In genomic region chr18:48545690-48546365, GRCh38 we compare ENCODE assay signal across 9 cellular contexts. TPM values are rescaled to one million over a fixed set of nuclear protein-coding genes. Genes with fewer than 3 reads are reported as not detected.
DNase-seq lines count a peak whose midpoint lies in the region; ATAC-seq and TF ChIP-seq lines count a peak whose summit lies in the region.
"Had no signal": no experiment of that assay in that cellular context is flagged by ENCODE, and none has a peak within 500 bp of the region (broad histone marks: within the 10 kb centered on the region; RNA-seq: fewer than 3 reads in every experiment).

No MANE protein-coding gene starts in this region.

- H3K27ac ChIP-seq in A673 (ENCODE audit: low read depth, low read length, poor library complexity, severe bottlenecking) (peak overlapping the region; percentile 65), mammary epithelial cell (ENCODE audit: insufficient read depth, low read depth, low read length) (peak overlapping the region; percentile 83), testis (no peak overlapping the region)

- dilution Hi-C loops in mammary epithelial cell (cut with HindIII; ENCODE audit: low sequenced_read_pairs) = no loop called here

- intact Hi-C loops in A673 (cut with micrococcal nuclease; ENCODE audit: unreplicated experiment) = no loop called here
- intact Hi-C loops in mammary epithelial cell (cut with micrococcal nuclease) = loop anchor here (5.0 kb wide), 1 partner anchor 391 kb away; no protein-coding TSS in a partner anchor
- intact Hi-C loops in testis (cut with DNase I; ENCODE audit: low total_unique reads) = no loop called here

- peaks cover 36% of the 10 kb centered on the region for H3K4me1 ChIP-seq in A673 (ENCODE audit: insufficient read depth, low read length, poor library complexity, severe bottlenecking)
- H3K4me1 ChIP-seq in mammary epithelial cell (ENCODE audit: insufficient read depth, low read length) = peaks cover 76% of the 10 kb centered on the region
- H3K4me1 ChIP-seq in testis = peaks cover 29% of the 10 kb centered on the region

- H3K4me2 ChIP-seq in mammary epithelial cell (ENCODE audit: insufficient read depth, low read depth, low read length) = peak overlapping the region; percentile 46

- no peak for TF ChIP-seq POLR2A in testis (IDR thresholded peaks at IDR 0.05)

- peak overlapping the region; percentile 64 for H3K9ac ChIP-seq in mammary epithelial cell (ENCODE audit: insufficient read depth, low read length)

- ATAC-seq in HG02885 (IDR thresholded peaks at IDR 0.05; ENCODE audit: poor library complexity, unreplicated experiment) (no peak), HG02870 (IDR thresholded peaks at IDR 0.05; ENCODE audit: unreplicated experiment) (no peak)
- ATAC-seq in activated T-cell treated with anti-CD3 and anti-CD28 coated beads, Interleukin-2, amount 50 U/mL, for 72 hours (replicated peaks in 1 of 2) = no peak

- CTCF ChIA-PET in A673 (lab: Charles Lee) (no interaction called here), mammary epithelial cell (lab: Charles Lee; ENCODE audit: low non-redundant PET) (interaction anchor here (0.5 kb wide), 1 partner anchor 354 kb away, joined by 6 read pairs; no protein-coding TSS in a partner anchor)

- no peak for TF ChIP-seq CTCF in A673 (conservative IDR thresholded peaks at IDR 0.05; ENCODE audit: low read depth, low read length)
- no peak for TF ChIP-seq CTCF in mammary epithelial cell (conservative IDR thresholded peaks at IDR 0.05 in 1 of 2, IDR thresholded peaks at IDR 0.05 in 1 of 2; ENCODE audit: extremely low read depth in 1 of 2, insufficient read depth in 1 of 2, low read depth in 1 of 2, low read length in 2 of 2)
- no peak for TF ChIP-seq CTCF in testis (IDR thresholded peaks at IDR 0.05)

- DNase-seq in A673 (ENCODE audit: low spot score) (peak; percentile 75), NCI-H146 treated with DMSO at 0.1 percent for 48 hours (lab: John Stamatoyannopoulos, UW; ENCODE audit: unreplicated experiment) (peak; percentile 77), mammary epithelial cell (peak; percentile 79), islet precursor cell (peak; percentile 94), testis (peak; percentile 56)
- DNase-seq in activated T-cell treated with anti-CD3 and anti-CD28 coated beads, Interleukin-2, amount 50 U/mL, for 72 hours = no peak

- POLR2A ChIA-PET in A673 (lab: Charles Lee; ENCODE audit: low non-redundant PET) = no interaction called here

- H3K4me3 ChIP-seq in A673 (ENCODE audit: low read depth, low read length, poor library complexity, severe bottlenecking) = no peak overlapping the region
- no peak overlapping the region for H3K4me3 ChIP-seq in mammary epithelial cell (replicated peaks in 1 of 3; ENCODE audit: insufficient read depth in 1 of 3, low read depth in 2 of 3, low read length in 3 of 3)
- H3K4me3 ChIP-seq in testis = no peak overlapping the region
- H3K4me3 ChIP-seq: skin epidermis had no signal

- H3K9me3 Mint-ChIP-seq in activated T-cell treated with anti-CD3 and anti-CD28 coated beads, Interleukin-2, amount 50 U/mL, for 72 hours = no peaks in the 10 kb centered on the region

- H3K36me3 ChIP-seq in A673 (ENCODE audit: insufficient read depth, low read length, poor library complexity, severe bottlenecking) (no peaks in the 10 kb centered on the region), mammary epithelial cell (ENCODE audit: insufficient read depth, low read length) (peaks cover 2% of the 10 kb centered on the region), testis (ENCODE audit: low read depth, missing control alignments) (no peaks in the 10 kb centered on the region)

- H3K4me1 Mint-ChIP-seq in activated T-cell treated with anti-CD3 and anti-CD28 coated beads, Interleukin-2, amount 50 U/mL, for 72 hours (ENCODE audit: low read depth) = peaks cover 18% of the 10 kb centered on the region

- H3K27me3 ChIP-seq in A673 (replicated peaks; ENCODE audit: insufficient read depth, low read depth, low read length, poor library complexity) = no peaks in the 10 kb centered on the region
- no peaks in the 10 kb centered on the region for H3K27me3 ChIP-seq in mammary epithelial cell (ENCODE audit: insufficient read depth, low read length)
- no peaks in the 10 kb centered on the region for H3K27me3 ChIP-seq in testis

- H2AFZ ChIP-seq in mammary epithelial cell (ENCODE audit: low read depth, low read length) = no peak overlapping the region

- H3K27me3 Mint-ChIP-seq in activated T-cell treated with anti-CD3 and anti-CD28 coated beads, Interleukin-2, amount 50 U/mL, for 72 hours (ENCODE audit: low read depth) = peaks cover 34% of the 10 kb centered on the region

- BruUV-seq in A673 (replicated peaks; lab: Mats Ljungman, UMichigan) = no TSS peak
- BruUV-seq in mammary epithelial cell (replicated peaks; lab: Mats Ljungman, UMichigan) = no TSS peak

- in situ Hi-C loops in mammary epithelial cell (cut with MboI; ENCODE audit: low sequenced_read_pairs in 2 of 2) = no loop called here

- no peaks in the 10 kb centered on the region for H4K20me1 ChIP-seq in mammary epithelial cell (ENCODE audit: insufficient read depth, low read length)

- 8% methylated on average over 12 of the region's 13 CpGs for WGBS in mammary epithelial cell (ENCODE audit: low coverage, missing lambda C conversion rate)
- WGBS in testis, 2 donors = 49 to 65% methylated on average over 8 to 13 of the region's 13 CpGs

- no peak overlapping the region for H3K27ac Mint-ChIP-seq in activated T-cell treated with anti-CD3 and anti-CD28 coated beads, Interleukin-2, amount 50 U/mL, for 72 hours

- H3K9me3 ChIP-seq in A673 (ENCODE audit: low read depth, low read length, poor library complexity, severe bottlenecking) (no peaks in the 10 kb centered on the region), mammary epithelial cell (replicated peaks; ENCODE audit: insufficient read depth, low read length) (no peaks in the 10 kb centered on the region), testis (no peaks in the 10 kb centered on the region)

- H3K36me3 Mint-ChIP-seq in activated T-cell treated with anti-CD3 and anti-CD28 coated beads, Interleukin-2, amount 50 U/mL, for 72 hours (ENCODE audit: insufficient read depth in 2 of 2) = no peaks in the 10 kb centered on the region

- H3K4me3 Mint-ChIP-seq in activated T-cell treated with anti-CD3 and anti-CD28 coated beads, Interleukin-2, amount 50 U/mL, for 72 hours = no peak overlapping the region

- peaks cover 91% of the 10 kb centered on the region for H3K79me2 ChIP-seq in mammary epithelial cell (ENCODE audit: insufficient read depth, low read length)

RNA-seq across cellular contexts. Expression of gene CTIF, which starts 7.0 kb away (rescaled TPM):
- total RNA-seq in A673 (2021) (23.5 and 29.8 TPM in 2 replicates), mammary epithelial cell (10 to 100 TPM; 68.8 to 70.8 TPM), testis (10 to 100 TPM; 35.6 to 41.5 TPM)
- polyA plus RNA-seq in mammary epithelial cell (13.8 TPM), testis (ENCODE audit: insufficient read depth, low read depth, low replicate concordance) (33.8 TPM)
- polyA minus RNA-seq in mammary epithelial cell = 37.5 TPM
- 1 to 10 TPM; 4.6 to 4.7 TPM for total RNA-seq in activated T-cell treated with anti-CD3 and anti-CD28 coated beads, Interleukin-2, amount 50 U/mL, for 72 hours

Comparison
In these comparisons a context has a peak if more than half of its experiments do, and no peak if none do; other contexts are left out.
1. DNase-seq: peak in A673 (single experiment), NCI-H146 treated with DMSO at 0.1 percent for 48 hours (single experiment), mammary epithelial cell (single experiment), islet precursor cell (single experiment) and testis (single experiment); none in activated T-cell treated with anti-CD3 and anti-CD28 coated beads, Interleukin-2, amount 50 U/mL, for 72 hours (0 of 2).
2. H3K27ac ChIP-seq: peak in A673 (single experiment) and mammary epithelial cell (single experiment); none in testis (0 of 2).